28 cellular contexts compared by ENCODE assay signal in genomic region chr5:122741681-122742080, GRCh38. TPM values are rescaled to one million over a fixed set of nuclear protein-coding genes. Genes with fewer than 3 reads are reported as not detected.
DNase-seq lines count a peak whose midpoint lies in the region; ATAC-seq, FAIRE-seq and TF ChIP-seq lines count a peak whose summit lies in the region.
"Had no signal": no experiment of that assay in that cellular context is flagged by ENCODE, and none has a peak within 500 bp of the region (broad histone marks: within the 10 kb centered on the region; RNA-seq: fewer than 3 reads in every experiment).

No MANE protein-coding gene starts in this region.

- no peak overlapping the region for H2BK12ac ChIP-seq in H1 (ENCODE audit: low read depth, low read length)

- H3K4ac ChIP-seq in H1 (replicated peaks; ENCODE audit: insufficient read length, low read depth, low read length) = no peak overlapping the region

- H2BK20ac ChIP-seq in H1 (ENCODE audit: low read length) = no peak overlapping the region

- H3K4me1 Mint-ChIP-seq in mesothelial cell of epicardium = peaks cover 26% of the 10 kb centered on the region
- H3K4me1 Mint-ChIP-seq in effector memory CD8-positive, alpha-beta T cell (ENCODE audit: low read depth in 2 of 2) = no peaks in the 10 kb centered on the region
- H3K4me1 Mint-ChIP-seq: activated T-helper 17 cell treated with anti-CD3 and anti-CD28 coated beads, Interleukin-2, amount 50 U/mL, for 72 hours; central memory CD8-positive, alpha-beta T cell had no signal

- H3K4me3 ChIP-seq in Jurkat, Clone E6-1 (ENCODE audit: low read length) = no peak overlapping the region
- H3K4me3 ChIP-seq in H1 (ENCODE audit: extremely low read depth in 1 of 4, insufficient read depth in 2 of 4, low read depth in 3 of 4, low read length in 4 of 4) = no peak overlapping the region
- H3K4me3 ChIP-seq: ascending aorta, SJCRH30, testis, vagina had no signal

- no peaks in the 10 kb centered on the region for H3K27me3 Mint-ChIP-seq in mesothelial cell of epicardium (ENCODE audit: low read depth)
- H3K27me3 Mint-ChIP-seq in effector memory CD8-positive, alpha-beta T cell = peaks cover 2 to 5% of the 10 kb centered on the region in 2 donors
- H3K27me3 Mint-ChIP-seq: CD4-positive, alpha-beta T cell had no signal

- no peak overlapping the region for H4K91ac ChIP-seq in H1 (replicated peaks; ENCODE audit: insufficient read length, low read length)

- H4K5ac ChIP-seq in H1 (ENCODE audit: insufficient read length, low read depth, low read length) = no peak overlapping the region

- TF ChIP-seq RAD21 in H1 (IDR thresholded peaks at IDR 0.05 in 1 of 2, conservative IDR thresholded peaks at IDR 0.05 in 1 of 2; ENCODE audit: low read depth in 2 of 2, low read length in 2 of 2) = no peak

- no peaks in the 10 kb centered on the region for H3K79me1 ChIP-seq in H1 (ENCODE audit: low read depth, low read length)

- no peaks in the 10 kb centered on the region for H3K27me3 ChIP-seq in H1 (replicated peaks in 1 of 4; ENCODE audit: control insufficient read depth in 3 of 4, extremely low read depth in 1 of 4, insufficient read depth in 3 of 4, low read length in 3 of 4)
- H3K27me3 ChIP-seq: ascending aorta, SJCRH30, testis, vagina had no signal

- TF ChIP-seq POLR2A in H1 (IDR thresholded peaks at IDR 0.05; ENCODE audit: control extremely low read depth in 1 of 2, low read depth in 2 of 2, low read length in 2 of 2) = no peak

- H2BK5ac ChIP-seq in H1 (ENCODE audit: low read depth, low read length) = no peak overlapping the region

- no peaks in the 10 kb centered on the region for H3K9me3 ChIP-seq in H1 (ENCODE audit: insufficient read depth in 2 of 2, low read depth in 1 of 2, low read length in 1 of 2)
- H3K9me3 ChIP-seq: ascending aorta, SJCRH30, testis, vagina had no signal

- POLR2A ChIA-PET in H1 (lab: Charles Lee; ENCODE audit: partially characterized antibody) = no interaction called here

- H3K56ac ChIP-seq in H1 (replicated peaks; ENCODE audit: insufficient read length, low read depth, low read length) = no peak overlapping the region

- ATAC-seq in effector memory CD8-positive, alpha-beta T cell (replicated peaks) = no peak
- ATAC-seq in HG03175 (IDR thresholded peaks at IDR 0.05; ENCODE audit: unreplicated experiment) = no peak
- ATAC-seq in GM21381 (IDR thresholded peaks at IDR 0.05; ENCODE audit: unreplicated experiment) = no peak
- ATAC-seq: activated T-helper 17 cell treated with anti-CD3 and anti-CD28 coated beads, Interleukin-2, amount 50 U/mL, for 72 hours; left cardiac atrium; stimulated activated naive CD8-positive, alpha-beta T cell treated with anti-CD3 and anti-CD28 coated beads, Interleukin-15, Interleukin-2, amounts not matched to agents 100 U/mL and 50 U/mL, for 24 hours had no signal

- H4K8ac ChIP-seq in H1 (ENCODE audit: extremely low read depth, insufficient read depth, low read length) = no peak overlapping the region

- 0 out of 2 replicates have a peak overlapping the region, but pooled peaks have one; percentile 42 for H2AFZ ChIP-seq in H1 (ENCODE audit: low read length)

- H3K36me3 ChIP-seq in H1 (ENCODE audit: control insufficient read depth in 2 of 4, insufficient read depth in 4 of 4, low read length in 3 of 4) = no peaks in the 10 kb centered on the region
- H3K36me3 ChIP-seq: ascending aorta, SJCRH30, vagina had no signal

- H3K4me3 Mint-ChIP-seq in mesothelial cell of epicardium = no peak overlapping the region
- H3K4me3 Mint-ChIP-seq in effector memory CD8-positive, alpha-beta T cell = no peak overlapping the region
- H3K4me3 Mint-ChIP-seq: activated CD4-positive, alpha-beta memory T cell treated with anti-CD3 and anti-CD28 coated beads for 36 hours; activated naive CD8-positive, alpha-beta T cell; activated T-helper 17 cell treated with anti-CD3 and anti-CD28 coated beads, Interleukin-2, amount 50 U/mL, for 72 hours; CD4-positive, alpha-beta T cell; central memory CD8-positive, alpha-beta T cell had no signal

- no peak overlapping the region for H3K27ac ChIP-seq in H1 (ENCODE audit: low read depth, low read length)
- H3K27ac ChIP-seq: ascending aorta, SJCRH30, testis, vagina had no signal

- no peaks in the 10 kb centered on the region for H3K79me2 ChIP-seq in H1 (ENCODE audit: control insufficient read depth in 1 of 2, insufficient read depth in 2 of 2, low read length in 2 of 2)

- no peak for FAIRE-seq in H1 (lab: Jason Lieb, UNC)
- FAIRE-seq: H54, RCC 7860 had no signal

- CTCF ChIA-PET in H1 (lab: Charles Lee; ENCODE audit: partially characterized antibody) = interaction anchor here (0.6 to 2.9 kb wide), 4 partner anchors 9 to 292 kb away, joined by 3 to 14 read pairs (median 3); no protein-coding TSS in a partner anchor

- no peak overlapping the region for H3K23ac ChIP-seq in H1 (ENCODE audit: insufficient read length)

- H3K4me2 ChIP-seq in H1 (ENCODE audit: insufficient read depth in 1 of 2, low read depth in 2 of 2, low read length in 2 of 2) = no peak overlapping the region

- no peaks in the 10 kb centered on the region for H3K36me3 Mint-ChIP-seq in mesothelial cell of epicardium
- no peaks in the 10 kb centered on the region for H3K36me3 Mint-ChIP-seq in effector memory CD8-positive, alpha-beta T cell (ENCODE audit: insufficient read depth)
- H3K36me3 Mint-ChIP-seq: activated CD4-positive, alpha-beta memory T cell treated with anti-CD3 and anti-CD28 coated beads for 36 hours; activated naive CD8-positive, alpha-beta T cell had no signal

- TF ChIP-seq CTCF in H1 (IDR thresholded peaks at IDR 0.05; ENCODE audit: control extremely low read depth in 1 of 3, insufficient read depth in 1 of 3, low read depth in 1 of 3, low read length in 3 of 3) = no peak
- TF ChIP-seq CTCF in mesothelial cell of epicardium (IDR thresholded peaks at IDR 0.05; ENCODE audit: unreplicated experiment) = no peak

- H3K23me2 ChIP-seq in H1 (ENCODE audit: low read depth, low read length) = no peaks in the 10 kb centered on the region

- H3K9me3 Mint-ChIP-seq in mesothelial cell of epicardium = peaks cover 10% of the 10 kb centered on the region
- no peaks in the 10 kb centered on the region for H3K9me3 Mint-ChIP-seq in effector memory CD8-positive, alpha-beta T cell
- H3K9me3 Mint-ChIP-seq: activated CD4-positive, alpha-beta memory T cell treated with anti-CD3 and anti-CD28 coated beads for 36 hours; activated T-helper 17 cell treated with anti-CD3 and anti-CD28 coated beads, Interleukin-2, amount 50 U/mL, for 72 hours; CD4-positive, alpha-beta T cell; central memory CD8-positive, alpha-beta T cell had no signal

- no peak for TF ChIP-seq EP300 in H1 (IDR thresholded peaks at IDR 0.05; ENCODE audit: borderline replicate concordance in 1 of 2, low read depth in 2 of 2, low read length in 2 of 2)

- DNase-seq in Ammon's horn (ENCODE audit: low spot score) (peak; percentile 11), H1 (ENCODE audit: low read depth in 1 of 2, low spot score in 2 of 2) (no peak), mesothelial cell of epicardium (ENCODE audit: low spot score in 2 of 2, unreplicated experiment in 2 of 2) (no peak), cortex of kidney (lab: John Stamatoyannopoulos, UW) (no peak)
- DNase-seq in Jurkat, Clone E6-1 (ENCODE audit: low read depth, low spot score) = peak; percentile 27
- no peak for DNase-seq in effector memory CD8-positive, alpha-beta T cell
- DNase-seq: activated CD4-positive, alpha-beta memory T cell treated with anti-CD3 and anti-CD28 coated beads for 36 hours; activated CD8-positive, alpha-beta memory T cell treated with anti-CD3 and anti-CD28 coated beads, Interleukin-2, amount 50 U/mL, for 48 hours; CD4-positive, alpha-beta T cell; KBM-7; left cardiac atrium; MM.1S; NCI-H2081; NCI-H2227 treated with DMSO at 0.1 percent for 48 hours; NCI-H748 treated with DMSO at 0.1 percent for 48 hours; SJCRH30; stimulated activated naive CD8-positive, alpha-beta T cell treated with anti-CD3 and anti-CD28 coated beads, Interleukin-15, Interleukin-2, amounts not matched to agents 100 U/mL and 50 U/mL, for 24 hours; T-helper 1 cell; testis had no signal

- no peak overlapping the region for H2AK5ac ChIP-seq in H1 (ENCODE audit: low read depth, low read length)

- no peak overlapping the region for H2BK15ac ChIP-seq in H1 (ENCODE audit: low read length)

- H3K14ac ChIP-seq in H1 (ENCODE audit: insufficient read length) = no peak overlapping the region

- no peak overlapping the region for H2BK120ac ChIP-seq in H1 (replicated peaks; ENCODE audit: low read depth, low read length)

- H3K4me1 ChIP-seq in H1 (replicated peaks in 1 of 4; ENCODE audit: control insufficient read depth in 3 of 4, insufficient read depth in 4 of 4, low read length in 3 of 4) = no peaks in the 10 kb centered on the region
- H3K4me1 ChIP-seq: ascending aorta, SJCRH30, vagina had no signal

- WGBS in H1 (ENCODE audit: extremely low coverage in 1 of 2, insufficient coverage in 1 of 2, insufficient read length in 1 of 2, insufficient replicate concordance in 2 of 2, low coverage in 1 of 2, low lambda C conversion rate in 2 of 2, missing lambda C conversion rate in 1 of 2), 2 experiments = 76% methylated on average over 2 of the region's 2 CpGs; no CpG with 5 or more reads in 1 of the 2 experiments

- H3K27ac Mint-ChIP-seq in mesothelial cell of epicardium = peak overlapping the region; percentile 7
- no peak overlapping the region for H3K27ac Mint-ChIP-seq in effector memory CD8-positive, alpha-beta T cell
- H3K27ac Mint-ChIP-seq: activated CD4-positive, alpha-beta memory T cell treated with anti-CD3 and anti-CD28 coated beads for 36 hours; activated naive CD8-positive, alpha-beta T cell; activated T-helper 17 cell treated with anti-CD3 and anti-CD28 coated beads, Interleukin-2, amount 50 U/mL, for 72 hours; CD4-positive, alpha-beta T cell had no signal

- no peaks in the 10 kb centered on the region for H4K20me1 ChIP-seq in H1 (replicated peaks in 1 of 2; ENCODE audit: control insufficient read depth in 1 of 2, insufficient read depth in 2 of 2, low read length in 2 of 2)

- no peak overlapping the region for H3K18ac ChIP-seq in H1 (ENCODE audit: extremely low read depth, low read length)

- no peak overlapping the region for H3K9ac ChIP-seq in H1 (replicated peaks in 1 of 4; ENCODE audit: extremely low read depth in 1 of 4, low read depth in 3 of 4, low read length in 3 of 4)

TF ChIP-seq in H1, 55 proteins besides CTCF, POLR2A, EP300 and RAD21 (continues in another document):
- no peak for TF ChIP-seq SIN3A (conservative IDR thresholded peaks at IDR 0.05 in 1 of 2, IDR thresholded peaks at IDR 0.05 in 1 of 2; ENCODE audit: low read depth in 1 of 2, low read length in 2 of 2)

RNA-seq across cellular contexts. Expression of gene SNX2, which starts 33.2 kb away (rescaled TPM):
- polyA plus RNA-seq in Jurkat, Clone E6-1 (2012; ENCODE audit: insufficient read depth, insufficient read length) = 87.0 TPM
- total RNA-seq in H1 (2021; fragmentation: NEBNext Ultra II Directional; extraction: Animal tissue kit (Norgen Biotek cat#: 25700)) = 54.4 and 61.2 TPM in 2 replicates
- polyA plus RNA-seq in H1 (2011; rRNA removed) = 11.8 and 51.0 TPM in 2 replicates
- 33.9 TPM for polyA plus RNA-seq in H1 (2011; cell fraction: cytosol; rRNA removed)
- 18.4 TPM for polyA plus RNA-seq in H1 (2011; cell fraction: nucleus; rRNA removed)
- polyA plus RNA-seq in H1 (2012, experiment 1 of 2) = 48.8 to 87.2 TPM (median 51.4 TPM) in 4 replicates
- 3.8 TPM for polyA plus RNA-seq in H1 (2012, experiment 2 of 2)
- polyA plus RNA-seq in H1 (2013, experiment 1 of 2) = 41.1 TPM
- 44.2 TPM for polyA plus RNA-seq in H1 (2013, experiment 2 of 2)
- polyA minus RNA-seq in H1 (2011; rRNA and poly(A)+ RNA removed) = 39.7 and 51.7 TPM in 2 replicates
- 50.5 TPM for polyA minus RNA-seq in H1 (2011; cell fraction: cytosol; rRNA and poly(A)+ RNA removed)
- polyA minus RNA-seq in H1 (2011; cell fraction: nucleus; rRNA and poly(A)+ RNA removed) = 51.2 TPM
- total RNA-seq in mesothelial cell of epicardium = 141 to 147 TPM (median 142 TPM) in 3 replicates

Comparison
In these comparisons a context has a peak if more than half of its experiments do, and no peak if none do; other contexts are left out.
1. DNase-seq: peak in Ammon's horn (single experiment) and Jurkat, Clone E6-1 (single experiment); none in H1 (0 of 2), mesothelial cell of epicardium (0 of 2), cortex of kidney (single experiment) and effector memory CD8-positive, alpha-beta T cell (0 of 3).